ENCODE assay signal across 11 cellular contexts in genomic region chr1:87511449-87511848, GRCh38.
"Had no signal": no experiment of that assay in that cellular context is flagged by ENCODE, and none has a peak within 500 bp of the region (broad histone marks: within the 10 kb centered on the region; RNA-seq: fewer than 3 reads in every experiment).

No MANE protein-coding gene starts in this region.

- DNase-seq: GM23248, GOT3, H7, H9, HCEC 1CT, HFFc6 had no signal

- H2AFZ ChIP-seq: GM23248, GM23338 had no signal

- H3K4me3 ChIP-seq: GM23248, GM23338, HAP-1 had no signal

- H3K9me3 ChIP-seq: HAP-1 had no signal

- H3K4me2 ChIP-seq: GM23338 had no signal

- FAIRE-seq: H1, H54 had no signal

- H3K9ac ChIP-seq: GM23248 had no signal

- H3K27ac ChIP-seq: GM23248 had no signal

- H3K36me3 ChIP-seq: HAP-1 had no signal

- H3K4me1 ChIP-seq: HAP-1 had no signal

- ATAC-seq: GM23338, HCT116 had no signal
